Comparison of ENCODE assay signal across 16 cellular contexts in the genomic region with DNA sequence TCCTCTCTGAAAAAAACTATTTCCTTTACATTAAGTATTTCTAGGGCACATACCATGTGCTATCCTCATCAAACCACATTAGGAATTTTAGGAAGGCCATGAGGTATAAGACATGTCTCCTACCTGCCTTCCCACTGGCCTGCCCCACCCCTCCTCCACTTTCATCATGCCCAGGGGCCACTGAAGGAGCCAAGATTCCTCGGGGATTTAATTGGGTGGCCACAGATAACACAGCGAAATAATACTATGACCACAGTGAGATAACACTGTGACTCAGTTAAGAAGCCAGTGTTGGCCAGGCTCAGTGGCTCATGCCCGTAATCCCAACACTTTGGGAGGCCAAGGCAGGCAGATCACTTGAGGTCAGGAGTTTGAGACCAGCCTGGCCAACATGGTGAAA.
"Had no signal": no experiment of that assay in that cellular context is flagged by ENCODE, and none has a peak within 500 bp of the region (broad histone marks: within the 10 kb centered on the region; RNA-seq: fewer than 3 reads in every experiment).

No MANE protein-coding gene starts in this region.

- DNase-seq: activated CD4-positive, alpha-beta T cell treated with anti-CD3 and anti-CD28 coated beads for 4 hours; activated CD8-positive, alpha-beta T cell treated with anti-CD3 and anti-CD28 coated beads, Interleukin-2, amount 10 ng/mL, durations not matched to agents 7 days and 5 days; activated effector memory CD4-positive, alpha-beta T cell treated with Interleukin-2 at 50 U/mL for 16 hours; amygdala; dorsolateral prefrontal cortex; gastrocnemius medialis; heart right ventricle; kidney; left ventricle myocardium superior; T-helper 9 cell; thyroid gland; WERI-Rb-1 had no signal

- H3K4me1 ChIP-seq: gastrocnemius medialis, parathyroid adenoma, thyroid gland had no signal

- H3K4me3 Mint-ChIP-seq: activated CD8-positive, alpha-beta T cell treated with anti-CD3 and anti-CD28 coated beads, Interleukin-2, amount 10 ng/mL, durations not matched to agents 7 days and 5 days; neural crest cell had no signal

- H2AFZ ChIP-seq: parathyroid adenoma had no signal

- ATAC-seq: activated CD8-positive, alpha-beta T cell treated with anti-CD3 and anti-CD28 coated beads, Interleukin-2, amount 10 ng/mL, durations not matched to agents 7 days and 5 days; activated naive CD4-positive, alpha-beta T cell treated with anti-CD3 and anti-CD28 coated beads, Interleukin-2, amount 50 U/mL, for 72 hours; gastrocnemius medialis; heart right ventricle; left ventricle myocardium superior had no signal

- H3K79me2 ChIP-seq: parathyroid adenoma had no signal

- H3K27ac ChIP-seq: dorsolateral prefrontal cortex, gastrocnemius medialis, heart right ventricle, parathyroid adenoma, skin epidermis, thyroid gland, WERI-Rb-1 had no signal

- H3K36me3 ChIP-seq: gastrocnemius medialis, heart right ventricle, thyroid gland, WERI-Rb-1 had no signal

- H3K9me3 ChIP-seq: gastrocnemius medialis, heart right ventricle, thyroid gland had no signal

- H3K27ac Mint-ChIP-seq: activated CD8-positive, alpha-beta T cell treated with anti-CD3 and anti-CD28 coated beads, Interleukin-2, amount 10 ng/mL, durations not matched to agents 7 days and 5 days; activated naive CD4-positive, alpha-beta T cell treated with anti-CD3 and anti-CD28 coated beads, Interleukin-2, amount 50 U/mL, for 72 hours had no signal

- H3K36me3 Mint-ChIP-seq: activated naive CD4-positive, alpha-beta T cell treated with anti-CD3 and anti-CD28 coated beads, Interleukin-2, amount 50 U/mL, for 72 hours had no signal

- H3K4me3 ChIP-seq: dorsolateral prefrontal cortex, gastrocnemius medialis, heart right ventricle, skin epidermis, thyroid gland had no signal

- H3K27me3 ChIP-seq: gastrocnemius medialis, heart right ventricle, thyroid gland had no signal

- H3K9me3 Mint-ChIP-seq: neural crest cell had no signal
